In the genomic region with DNA sequence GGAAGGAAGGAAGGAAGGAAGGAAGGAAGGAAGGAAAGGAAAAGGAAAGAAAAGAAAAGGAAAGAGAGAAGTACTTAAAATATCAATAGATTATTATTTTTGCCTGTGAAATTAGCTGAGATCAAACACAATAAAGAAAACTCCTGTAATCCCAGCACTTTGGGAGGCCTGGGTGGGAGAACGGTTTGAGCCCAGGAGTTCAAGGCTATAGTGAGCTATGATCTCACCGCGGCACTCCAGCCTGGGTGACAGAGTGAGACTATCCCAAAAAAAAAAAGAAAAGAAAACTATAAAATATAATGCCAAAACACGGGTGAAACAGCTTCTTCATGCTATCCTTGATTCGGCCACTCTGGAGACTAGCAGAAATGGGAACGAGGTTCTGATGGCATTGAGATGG, we compare ENCODE assay signal across 14 cellular contexts.
"Had no signal": no experiment of that assay in that cellular context is flagged by ENCODE, and none has a peak within 500 bp of the region (broad histone marks: within the 10 kb centered on the region; RNA-seq: fewer than 3 reads in every experiment).

No MANE protein-coding gene starts in this region.

- DNase-seq: activated CD4-positive, alpha-beta T cell treated with anti-CD3 and anti-CD28 coated beads, Interleukin-2, amount 50 U/mL, for 48 hours; activated naive CD4-positive, alpha-beta T cell treated with Interleukin-2 at 50 U/mL for 16 hours; aorta; gastrocnemius medialis; heart left ventricle; left lung; mesendoderm; stimulated activated naive CD8-positive, alpha-beta T cell treated with anti-CD3 and anti-CD28 coated beads, Interleukin-15, amount 100 ng/mL, for 72 hours; testis; WERI-Rb-1 had no signal

- FAIRE-seq: bronchial epithelial cell had no signal

- H3K9ac ChIP-seq: parathyroid adenoma had no signal

- H3K27me3 ChIP-seq: gastrocnemius medialis, heart left ventricle, left lung, testis had no signal

- H3K27ac ChIP-seq: gastrocnemius medialis, heart left ventricle, parathyroid adenoma, testis, WERI-Rb-1 had no signal

- H3K4me1 ChIP-seq: testis had no signal

- ATAC-seq: activated T-helper 17 cell treated with anti-CD3 and anti-CD28 coated beads, Interleukin-2, amount 50 U/mL, for 72 hours; gastrocnemius medialis; heart left ventricle; SK-N-SH treated with all-trans-retinoic acid at 6 μM for 48 hours; stimulated activated naive CD8-positive, alpha-beta T cell treated with anti-CD3 and anti-CD28 coated beads, Interleukin-15, amount 100 ng/mL, for 72 hours had no signal

- H2AFZ ChIP-seq: parathyroid adenoma had no signal

- H3K9me3 ChIP-seq: gastrocnemius medialis, heart left ventricle, left lung, testis had no signal

- H3K36me3 ChIP-seq: gastrocnemius medialis, heart left ventricle, left lung, WERI-Rb-1 had no signal

- H3K79me2 ChIP-seq: parathyroid adenoma had no signal

- H3K4me3 ChIP-seq: gastrocnemius medialis, heart left ventricle, left lung, testis had no signal
